8 cellular contexts compared by ENCODE assay signal in genomic region chr1:111690306-111690617, GRCh38. TPM values are rescaled to one million over a fixed set of nuclear protein-coding genes. Genes with fewer than 3 reads are reported as not detected.
DNase-seq lines count a peak whose midpoint lies in the region; ATAC-seq and TF ChIP-seq lines count a peak whose summit lies in the region.

No MANE protein-coding gene starts in this region.

- no peaks in the 10 kb centered on the region for H3K79me1 ChIP-seq in neuronal stem cell (ENCODE audit: low read depth, low read length)

- H3K36me3 ChIP-seq in neuronal stem cell (replicated peaks in 1 of 2; ENCODE audit: control insufficient read depth in 2 of 2, insufficient read depth in 2 of 2, low read length in 2 of 2) = peaks cover 0 to 41% of the 10 kb centered on the region in 2 donors

- TF ChIP-seq CTCF in foreskin fibroblast (IDR thresholded peaks at IDR 0.05; ENCODE audit: low read depth, low read length) = no peak
- TF ChIP-seq CTCF in retinal pigment epithelial cell (conservative IDR thresholded peaks at IDR 0.05; ENCODE audit: low read depth, low read length) = no peak

- no peak overlapping the region for H3K4ac ChIP-seq in neuronal stem cell (ENCODE audit: low read length)

- H3K23ac ChIP-seq in neuronal stem cell (ENCODE audit: low read depth, low read length, poor library complexity) = no peak overlapping the region

- peaks cover 0 to 7% of the 10 kb centered on the region in 2 donors for H3K9me3 ChIP-seq in neuronal stem cell (replicated peaks in 1 of 2; ENCODE audit: control insufficient read depth in 2 of 2, insufficient read depth in 1 of 2, low read depth in 1 of 2, low read length in 2 of 2)

- H4K91ac ChIP-seq in neuronal stem cell (ENCODE audit: low read depth, low read length, poor library complexity) = no peak overlapping the region

- no peaks in the 10 kb centered on the region for H3K27me3 ChIP-seq in neuronal stem cell (ENCODE audit: control insufficient read depth in 3 of 3, insufficient read depth in 3 of 3, low read depth in 1 of 3, low read length in 3 of 3)

- H3K9ac ChIP-seq in neuronal stem cell (ENCODE audit: low read depth, low read length, poor library complexity) = no peak overlapping the region

- H3K4me2 ChIP-seq in neuronal stem cell (ENCODE audit: insufficient read depth, low read length, poor library complexity, severe bottlenecking) = no peak overlapping the region

- DNase-seq in GM04504 (ENCODE audit: low read depth) (peak; percentile 92), RPMI7951 (ENCODE audit: low read depth) (peak; percentile 89), foreskin fibroblast (peak; percentile 67 to 87), retinal pigment epithelial cell (ENCODE audit: low read depth) (peak; percentile 79), T-helper 1 cell (no peak), neuronal stem cell (ENCODE audit: low spot score) (no peak)

- no peak overlapping the region for H2BK12ac ChIP-seq in neuronal stem cell (ENCODE audit: low read length)

- H3K14ac ChIP-seq in neuronal stem cell (ENCODE audit: low read length) = no peak overlapping the region

- no peaks in the 10 kb centered on the region for H3K4me1 ChIP-seq in neuronal stem cell (ENCODE audit: control insufficient read depth in 2 of 2, insufficient read depth in 1 of 2, low read depth in 1 of 2, low read length in 2 of 2)

- no peak overlapping the region for H4K8ac ChIP-seq in neuronal stem cell (ENCODE audit: low read depth, low read length)

- no peak overlapping the region for H3K18ac ChIP-seq in neuronal stem cell (ENCODE audit: low read length)

- no peak overlapping the region for H2BK15ac ChIP-seq in neuronal stem cell (ENCODE audit: low read length)

- no peak overlapping the region for H3K4me3 ChIP-seq in foreskin fibroblast (ENCODE audit: low read depth in 1 of 2, low read length in 2 of 2)
- no peak overlapping the region for H3K4me3 ChIP-seq in retinal pigment epithelial cell (ENCODE audit: low read length)
- no peak overlapping the region for H3K4me3 ChIP-seq in neuronal stem cell (ENCODE audit: low read length in 2 of 2)

- no peak for ATAC-seq in HG03565 (IDR thresholded peaks at IDR 0.05; ENCODE audit: unreplicated experiment)
- no peak for ATAC-seq in GM19023 (IDR thresholded peaks at IDR 0.05; ENCODE audit: unreplicated experiment)

- H2AK5ac ChIP-seq in neuronal stem cell (ENCODE audit: low read depth, low read length) = no peak overlapping the region

- no peak overlapping the region for H2BK120ac ChIP-seq in neuronal stem cell (ENCODE audit: low read depth, low read length)

- no peak overlapping the region for H2AFZ ChIP-seq in neuronal stem cell (ENCODE audit: low read length)

- no peak overlapping the region for H3K27ac ChIP-seq in neuronal stem cell (replicated peaks; ENCODE audit: low read length)

- no peak overlapping the region for H2BK5ac ChIP-seq in neuronal stem cell (ENCODE audit: low read length)

RNA-seq across cellular contexts. Expression of gene INKA2, which starts 48.9 kb away (rescaled TPM):
- total RNA-seq in RPMI7951 (2014; rRNA removed; shearing (Covaris generic)) = 1.3 and 1.4 TPM in 2 replicates
- polyA plus RNA-seq in neuronal stem cell (2013, experiment 1 of 2) = 2.6 TPM
- 2.6 TPM for polyA plus RNA-seq in neuronal stem cell (2013, experiment 2 of 2)

Comparison
In these comparisons a context has a peak if more than half of its experiments do, and no peak if none do; other contexts are left out.
1. DNase-seq: peak in GM04504 (single experiment), RPMI7951 (single experiment), foreskin fibroblast (2 of 2) and retinal pigment epithelial cell (single experiment); none in T-helper 1 cell (0 of 5) and neuronal stem cell (single experiment).